8 cellular contexts compared by ENCODE assay signal in genomic region chr20:51767867-51768758, GRCh38. TPM values are rescaled to one million over a fixed set of nuclear protein-coding genes. Genes with fewer than 3 reads are reported as not detected.
DNase-seq lines count a peak whose midpoint lies in the region; ATAC-seq and TF ChIP-seq lines count a peak whose summit lies in the region.

ATP9A (minus strand) TSS chr20:51768390; CDS start chr20:51768369, 21 bp downstream.

- intact Hi-C loops in CD8-positive, alpha-beta T cell (cut with DNase I, micrococcal nuclease): no loop called here

- H3K4me3 Mint-ChIP-seq in CD8-positive, alpha-beta T cell: peak within 1 kb of the TSS; percentile 75

- peaks cover 10% of the 10 kb centered on the region for H3K4me1 Mint-ChIP-seq in CD8-positive, alpha-beta T cell (ENCODE audit: low read depth)

- H3K27me3 ChIP-seq in CD8-positive, alpha-beta T cell (ENCODE audit: insufficient read depth, low read length): no peaks in the 10 kb centered on the region

- H3K9me3 ChIP-seq in CD8-positive, alpha-beta T cell (ENCODE audit: low read length): no peaks in the 10 kb centered on the region

- no peaks in the 10 kb centered on the region for H3K36me3 Mint-ChIP-seq in CD8-positive, alpha-beta T cell

- H3K4me3 ChIP-seq in CD8-positive, alpha-beta T cell (ENCODE audit: low read depth, low read length): peak within 1 kb of the TSS; percentile 30

- POLR2A ChIA-PET in CD8-positive, alpha-beta T cell (lab: Charles Lee): no interaction called here

- no peak for DNase-seq in CD8-positive, alpha-beta T cell
- DNase-seq in M059J (ENCODE audit: low read depth) (peak; percentile 42), kidney tubule cell (ENCODE audit: low spot score) (peak; percentile 45), NCI-H226 (no peak)
- DNase-seq in stimulated activated CD8-positive, alpha-beta memory T cell treated with anti-CD3 and anti-CD28 coated beads, Interleukin-4, amount 100 ng/mL, for 48 hours: peak; percentile 24

- H3K4me1 ChIP-seq in CD8-positive, alpha-beta T cell (ENCODE audit: insufficient read depth, low read length): peaks cover 4% of the 10 kb centered on the region

- no peaks in the 10 kb centered on the region for H3K36me3 ChIP-seq in CD8-positive, alpha-beta T cell (ENCODE audit: insufficient read depth, low read length)

- peak within 1 kb of the TSS; percentile 24 for H3K27ac Mint-ChIP-seq in CD8-positive, alpha-beta T cell

- CTCF ChIA-PET in CD8-positive, alpha-beta T cell (lab: Charles Lee): no interaction called here

- no peak within 1 kb of the TSS for H3K27ac ChIP-seq in CD8-positive, alpha-beta T cell (ENCODE audit: low read depth, low read length)
- peak within 1 kb of the TSS; percentile 79 for H3K27ac ChIP-seq in cingulate gyrus (ENCODE audit: low read depth, low read length)

- no peaks in the 10 kb centered on the region for H3K9me3 Mint-ChIP-seq in CD8-positive, alpha-beta T cell

- no peak for ATAC-seq in CD8-positive, alpha-beta T cell
- ATAC-seq in GM19023 (IDR thresholded peaks at IDR 0.05; ENCODE audit: unreplicated experiment): no peak
- ATAC-seq in GM21447 (IDR thresholded peaks at IDR 0.05; ENCODE audit: unreplicated experiment): no peak

- H3K27me3 Mint-ChIP-seq in CD8-positive, alpha-beta T cell (ENCODE audit: low read depth): peaks cover 26% of the 10 kb centered on the region

- no peak for TF ChIP-seq CTCF in CD8-positive, alpha-beta T cell (IDR thresholded peaks at IDR 0.05)

RNA-seq across cellular contexts. Expression of gene ATP9A, which starts in this region (rescaled TPM):
- 1 to 10 TPM in 1 of 2 experiments, under 1 TPM in 1; 0.92 to 1.4 TPM for total RNA-seq in CD8-positive, alpha-beta T cell
- total RNA-seq in M059J (2014; rRNA removed; shearing (Covaris generic)): 11.0 and 20.6 TPM in 2 replicates

Comparison
In these comparisons a context has a peak if more than half of its experiments do, and no peak if none do; other contexts are left out.
1. DNase-seq: peak in M059J (single experiment), kidney tubule cell (single experiment) and stimulated activated CD8-positive, alpha-beta memory T cell treated with anti-CD3 and anti-CD28 coated beads, Interleukin-4, amount 100 ng/mL, for 48 hours (single experiment); none in CD8-positive, alpha-beta T cell (0 of 7) and NCI-H226 (single experiment).